8 cellular contexts compared by ENCODE assay signal in genomic region chr15:75203017-75203907, GRCh38. TPM values are rescaled to one million over a fixed set of nuclear protein-coding genes. Genes with fewer than 3 reads are reported as not detected.
DNase-seq lines count a peak whose midpoint lies in the region; ATAC-seq, FAIRE-seq and TF ChIP-seq lines count a peak whose summit lies in the region.

No MANE protein-coding gene starts in this region.

- H3K9me3 Mint-ChIP-seq in activated CD4-positive, alpha-beta T cell treated with anti-CD3 and anti-CD28 coated beads, Interleukin-2, amount 10 ng/mL, durations not matched to agents 24 days and 14 days = no peaks in the 10 kb centered on the region
- no peaks in the 10 kb centered on the region for H3K9me3 Mint-ChIP-seq in activated naive CD8-positive, alpha-beta T cell (ENCODE audit: low read depth)

- peak overlapping the region; percentile 27 for H3K27ac ChIP-seq in temporal lobe (ENCODE audit: low read depth, low read length)

- H3K36me3 Mint-ChIP-seq in activated CD4-positive, alpha-beta T cell treated with anti-CD3 and anti-CD28 coated beads, Interleukin-2, amount 10 ng/mL, durations not matched to agents 24 days and 14 days (ENCODE audit: low read depth) = peaks cover 29% of the 10 kb centered on the region
- no peaks in the 10 kb centered on the region for H3K36me3 Mint-ChIP-seq in activated naive CD8-positive, alpha-beta T cell

- no peak for TF ChIP-seq CTCF in D721Med (IDR thresholded peaks at IDR 0.05; ENCODE audit: insufficient read depth, missing control alignments)

- intact Hi-C loops in activated CD4-positive, alpha-beta T cell treated with anti-CD3 and anti-CD28 coated beads, Interleukin-2, amount 10 ng/mL, durations not matched to agents 24 days and 14 days (cut with micrococcal nuclease) = loop anchor here (2.0 to 5.0 kb wide), 6 partner anchors 32 to 661 kb away; partner anchors contain the start of genes ARID3B, RPP25 and SIN3A

- H3K4me1 Mint-ChIP-seq in activated CD4-positive, alpha-beta T cell treated with anti-CD3 and anti-CD28 coated beads, Interleukin-2, amount 10 ng/mL, durations not matched to agents 24 days and 14 days = peaks cover 54% of the 10 kb centered on the region
- H3K4me1 Mint-ChIP-seq in activated naive CD8-positive, alpha-beta T cell (ENCODE audit: low read depth) = peaks cover 46% of the 10 kb centered on the region

- peak overlapping the region; percentile 94 for H3K4me3 Mint-ChIP-seq in activated CD4-positive, alpha-beta T cell treated with anti-CD3 and anti-CD28 coated beads, Interleukin-2, amount 10 ng/mL, durations not matched to agents 24 days and 14 days
- H3K4me3 Mint-ChIP-seq in activated naive CD8-positive, alpha-beta T cell = peak overlapping the region; percentile 90

- no peaks in the 10 kb centered on the region for H3K27me3 Mint-ChIP-seq in activated CD4-positive, alpha-beta T cell treated with anti-CD3 and anti-CD28 coated beads, Interleukin-2, amount 10 ng/mL, durations not matched to agents 24 days and 14 days
- no peaks in the 10 kb centered on the region for H3K27me3 Mint-ChIP-seq in activated naive CD8-positive, alpha-beta T cell

- peak overlapping the region; percentile 90 for H3K27ac Mint-ChIP-seq in activated CD4-positive, alpha-beta T cell treated with anti-CD3 and anti-CD28 coated beads, Interleukin-2, amount 10 ng/mL, durations not matched to agents 24 days and 14 days
- H3K27ac Mint-ChIP-seq in activated naive CD8-positive, alpha-beta T cell = peak overlapping the region; percentile 92

- no peak for DNase-seq in activated CD4-positive, alpha-beta T cell treated with anti-CD3 and anti-CD28 coated beads, Interleukin-2, amount 10 ng/mL, durations not matched to agents 24 days and 14 days
- no peak for DNase-seq in activated CD4-positive, alpha-beta T cell treated with anti-CD3 and anti-CD28 coated beads, Interleukin-2, amount 50 U/mL, for 1 hour
- peak; percentile 18 for DNase-seq in kidney tubule cell (ENCODE audit: low spot score)
- DNase-seq in D721Med (ENCODE audit: insufficient read length, low spot score) = no peak
- no peak for DNase-seq in inferior parietal cortex (ENCODE audit: extremely low spot score)

- FAIRE-seq in D721Med (lab: Jason Lieb, UNC) = no peak

- ATAC-seq in HG02623 (IDR thresholded peaks at IDR 0.05; ENCODE audit: unreplicated experiment) = no peak

RNA-seq across cellular contexts. Expression of gene C15orf39, which starts 1.6 kb away (rescaled TPM):
- total RNA-seq in activated CD4-positive, alpha-beta T cell treated with anti-CD3 and anti-CD28 coated beads, Interleukin-2, amount 10 ng/mL, durations not matched to agents 24 days and 14 days = 43.2 and 43.9 TPM in 2 replicates
- total RNA-seq in temporal lobe = 0.98 TPM

RNA-seq across cellular contexts. Expression of gene GOLGA6C, which starts 54.9 kb away (rescaled TPM):
- not detected in 2 replicates for total RNA-seq in activated CD4-positive, alpha-beta T cell treated with anti-CD3 and anti-CD28 coated beads, Interleukin-2, amount 10 ng/mL, durations not matched to agents 24 days and 14 days
- not detected for total RNA-seq in temporal lobe

Comparison
In these comparisons a context has a peak if more than half of its experiments do, and no peak if none do; other contexts are left out.
1. RNA of gene C15orf39, which starts 1.6 kb away (total RNA-seq): 43.2 to 43.9 TPM in activated CD4-positive, alpha-beta T cell treated with anti-CD3 and anti-CD28 coated beads, Interleukin-2, amount 10 ng/mL, durations not matched to agents 24 days and 14 days; 0.98 TPM in temporal lobe (single experiment); every median in the first group is over 10 times any median in the second.